In genomic region chr7:4753610-4754432, GRCh38 we compare ENCODE assay signal across 8 cellular contexts. TPM values are rescaled to one million over a fixed set of nuclear protein-coding genes. Genes with fewer than 3 reads are reported as not detected.
A peak's percentile ranks its signal among the peaks of the same experiment; 100 is the strongest.
DNase-seq lines count a peak whose midpoint lies in the region; ATAC-seq, FAIRE-seq and TF ChIP-seq lines count a peak whose summit lies in the region.

No MANE protein-coding gene starts in this region.

- DNase-seq in DMS53 (lab: John Stamatoyannopoulos, UW), result peak; percentile 91
- DNase-seq in HTR-8/SVneo (ENCODE audit: insufficient read length, low spot score), result peak; percentile 92
- peak; percentile 44 for DNase-seq in SK-N-DZ (ENCODE audit: low spot score)
- peak; percentile 91 for DNase-seq in activated naive CD4-positive, alpha-beta T cell treated with anti-CD3 and anti-CD28 coated beads, Interleukin-2, amount 10 ng/mL, durations not matched to agents 7 days and 5 days
- DNase-seq in Right ventricle myocardium superior, result peak; percentile 87
- DNase-seq in prostate gland (ENCODE audit: low spot score), result peak; percentile 77
- DNase-seq in uterus, result peak; percentile 80

- peaks cover 25% of the 10 kb centered on the region for H3K36me3 Mint-ChIP-seq in activated naive CD4-positive, alpha-beta T cell treated with anti-CD3 and anti-CD28 coated beads, Interleukin-2, amount 10 ng/mL, durations not matched to agents 7 days and 5 days

- H3K27ac ChIP-seq in prostate gland, result no peak overlapping the region
- H3K27ac ChIP-seq in uterus, result peak overlapping the region; percentile 27 to 44

- intact Hi-C loops in Right ventricle myocardium superior (cut with DNase I) (loop anchor here (10.0 kb wide), 1 partner anchor 139 kb away; no protein-coding TSS in a partner anchor), prostate gland (cut with DNase I) (loop anchor here (2.0 kb wide), 1 partner anchor 111 kb away; no protein-coding TSS in a partner anchor), uterus (cut with DNase I; ENCODE audit: low total_unique reads) (no loop called here)

- H3K36me3 ChIP-seq in prostate gland (peaks cover 0 to 5% of the 10 kb centered on the region in 2 donors), uterus (no peaks in the 10 kb centered on the region)

- no peaks in the 10 kb centered on the region for H3K9me3 Mint-ChIP-seq in activated naive CD4-positive, alpha-beta T cell treated with anti-CD3 and anti-CD28 coated beads, Interleukin-2, amount 10 ng/mL, durations not matched to agents 7 days and 5 days

- 49% methylated on average over 30 of the region's 30 CpGs for WGBS in prostate gland

- H3K9me3 ChIP-seq in prostate gland (no peaks in the 10 kb centered on the region), uterus (no peaks in the 10 kb centered on the region)

- H3K27ac Mint-ChIP-seq in activated naive CD4-positive, alpha-beta T cell treated with anti-CD3 and anti-CD28 coated beads, Interleukin-2, amount 10 ng/mL, durations not matched to agents 7 days and 5 days, result peak overlapping the region; percentile 58

- H3K4me1 Mint-ChIP-seq in activated naive CD4-positive, alpha-beta T cell treated with anti-CD3 and anti-CD28 coated beads, Interleukin-2, amount 10 ng/mL, durations not matched to agents 7 days and 5 days, result peaks cover 19% of the 10 kb centered on the region

- no peaks in the 10 kb centered on the region for H3K27me3 ChIP-seq in prostate gland (replicated peaks; ENCODE audit: insufficient read depth)
- H3K27me3 ChIP-seq in uterus, result no peaks in the 10 kb centered on the region

- no peak for TF ChIP-seq POLR2A in prostate gland (IDR thresholded peaks at IDR 0.05)
- no peak for TF ChIP-seq POLR2A in uterus (IDR thresholded peaks at IDR 0.05)

- H3K4me3 ChIP-seq in prostate gland (no peak overlapping the region), uterus (no peak overlapping the region)

- no peaks in the 10 kb centered on the region for H3K27me3 Mint-ChIP-seq in activated naive CD4-positive, alpha-beta T cell treated with anti-CD3 and anti-CD28 coated beads, Interleukin-2, amount 10 ng/mL, durations not matched to agents 7 days and 5 days

- CTCF ChIA-PET in activated naive CD4-positive, alpha-beta T cell treated with anti-CD3 and anti-CD28 coated beads, Interleukin-2, amount 10 ng/mL, durations not matched to agents 7 days and 5 days (lab: Charles Lee), result interaction anchor here (0.6 to 2.1 kb wide), 6 partner anchors 18 to 1531 kb away, joined by 3 to 9 read pairs (median 3); no protein-coding TSS in a partner anchor

- TF ChIP-seq CTCF in prostate gland (IDR thresholded peaks at IDR 0.05) (peak; percentile 91 to 96 (median 94)), uterus (IDR thresholded peaks at IDR 0.05) (peak; percentile 87 to 94 (median 90))

- peak; percentile 96 for FAIRE-seq in HTR-8/SVneo (lab: Jason Lieb, UNC)

- H3K4me3 Mint-ChIP-seq in activated naive CD4-positive, alpha-beta T cell treated with anti-CD3 and anti-CD28 coated beads, Interleukin-2, amount 10 ng/mL, durations not matched to agents 7 days and 5 days, result no peak overlapping the region

- ATAC-seq in GM21447 (IDR thresholded peaks at IDR 0.05; ENCODE audit: unreplicated experiment) (peak; percentile 86), Right ventricle myocardium superior (ENCODE audit: poor library complexity) (peak; percentile 86)

- H3K4me1 ChIP-seq in prostate gland (replicated peaks) (no peaks in the 10 kb centered on the region), uterus (peaks cover under 1 to 5% of the 10 kb centered on the region in 2 donors)

RNA-seq across cellular contexts. Expression of gene AP5Z1, which starts 21.6 kb away (rescaled TPM):
- polyA plus RNA-seq in SK-N-DZ (2014; cell fraction: cytosol; rRNA removed), result 26.0 and 28.2 TPM in 2 replicates
- polyA plus RNA-seq in SK-N-DZ (2014; cell fraction: nucleus; rRNA removed), result 90.4 and 109 TPM in 2 replicates
- 12.7 TPM for total RNA-seq in Right ventricle myocardium superior
- total RNA-seq in prostate gland, result 10 to 100 TPM; 30.9 to 61.7 TPM
- 10 to 100 TPM; 12.9 to 40.2 (median 14.6) TPM for total RNA-seq in uterus

Comparison
In these comparisons a context has a peak if more than half of its experiments do, and no peak if none do; other contexts are left out.
1. H3K27ac ChIP-seq: peak in uterus (2 of 2); none in prostate gland (0 of 2).
2. Peak in every context shown above with its lines, with median percentiles within 50 percentile points of each other: DNase-seq.